36 cellular contexts compared by ENCODE assay signal in genomic region chr10:131271966-131272365, GRCh38. TPM values are rescaled to one million over a fixed set of nuclear protein-coding genes. Genes with fewer than 3 reads are reported as not detected.
"Had no signal": no experiment of that assay in that cellular context is flagged by ENCODE, and none has a peak within 500 bp of the region (broad histone marks: within the 10 kb centered on the region; RNA-seq: fewer than 3 reads in every experiment).

No MANE protein-coding gene starts in this region.

- H2AFZ ChIP-seq: PC-9 had no signal

- H3K36me3 ChIP-seq: WERI-Rb-1 had no signal

- H3K36me3 Mint-ChIP-seq: activated CD8-positive, alpha-beta memory T cell treated with anti-CD3 and anti-CD28 coated beads, Interleukin-2, amount 10 ng/mL, durations not matched to agents 7 days and 5 days; activated naive CD4-positive, alpha-beta T cell treated with anti-CD3 and anti-CD28 coated beads, Interleukin-2, amount 10 ng/mL, durations not matched to agents 7 days and 5 days; activated naive CD8-positive, alpha-beta T cell; brain had no signal

- H3K27me3 Mint-ChIP-seq: activated CD4-positive, alpha-beta memory T cell treated with anti-CD3 and anti-CD28 coated beads, Interleukin-2, amount 10 ng/mL, durations not matched to agents 7 days and 5 days; activated CD8-positive, alpha-beta memory T cell treated with anti-CD3 and anti-CD28 coated beads, Interleukin-2, amount 10 ng/mL, durations not matched to agents 7 days and 5 days; activated naive CD4-positive, alpha-beta T cell treated with anti-CD3 and anti-CD28 coated beads, Interleukin-2, amount 10 ng/mL, durations not matched to agents 7 days and 5 days; activated naive CD8-positive, alpha-beta T cell treated with anti-CD3 and anti-CD28 coated beads, Interleukin-2, amount 50 U/mL, for 24 hours; brain had no signal

- H3K4me3 Mint-ChIP-seq: activated CD4-positive, alpha-beta memory T cell treated with anti-CD3 and anti-CD28 coated beads, Interleukin-2, amount 10 ng/mL, durations not matched to agents 7 days and 5 days; activated CD8-positive, alpha-beta memory T cell treated with anti-CD3 and anti-CD28 coated beads, Interleukin-2, amount 10 ng/mL, durations not matched to agents 7 days and 5 days; activated naive CD4-positive, alpha-beta T cell treated with anti-CD3 and anti-CD28 coated beads, Interleukin-2, amount 10 ng/mL, durations not matched to agents 7 days and 5 days; activated naive CD8-positive, alpha-beta T cell; activated naive CD8-positive, alpha-beta T cell treated with anti-CD3 and anti-CD28 coated beads, Interleukin-2, amount 50 U/mL, for 24 hours; brain had no signal

- H3K27ac Mint-ChIP-seq: activated CD4-positive, alpha-beta memory T cell treated with anti-CD3 and anti-CD28 coated beads, Interleukin-2, amount 10 ng/mL, durations not matched to agents 7 days and 5 days; activated CD8-positive, alpha-beta memory T cell treated with anti-CD3 and anti-CD28 coated beads, Interleukin-2, amount 10 ng/mL, durations not matched to agents 7 days and 5 days; activated naive CD4-positive, alpha-beta T cell treated with anti-CD3 and anti-CD28 coated beads, Interleukin-2, amount 10 ng/mL, durations not matched to agents 7 days and 5 days; activated naive CD8-positive, alpha-beta T cell; activated naive CD8-positive, alpha-beta T cell treated with anti-CD3 and anti-CD28 coated beads, Interleukin-2, amount 50 U/mL, for 24 hours; brain had no signal

- H3K4me1 Mint-ChIP-seq: activated CD4-positive, alpha-beta memory T cell treated with anti-CD3 and anti-CD28 coated beads, Interleukin-2, amount 10 ng/mL, durations not matched to agents 7 days and 5 days; activated CD8-positive, alpha-beta memory T cell treated with anti-CD3 and anti-CD28 coated beads, Interleukin-2, amount 10 ng/mL, durations not matched to agents 7 days and 5 days; activated naive CD4-positive, alpha-beta T cell treated with anti-CD3 and anti-CD28 coated beads, Interleukin-2, amount 10 ng/mL, durations not matched to agents 7 days and 5 days; activated naive CD8-positive, alpha-beta T cell treated with anti-CD3 and anti-CD28 coated beads, Interleukin-2, amount 50 U/mL, for 24 hours had no signal

- H3K27ac ChIP-seq: PC-9, RWPE1, WERI-Rb-1 had no signal

- H3K4me2 ChIP-seq: PC-9 had no signal

- ATAC-seq: activated CD8-positive, alpha-beta memory T cell treated with anti-CD3 and anti-CD28 coated beads, Interleukin-2, amount 10 ng/mL, durations not matched to agents 7 days and 5 days; activated naive CD8-positive, alpha-beta T cell treated with anti-CD3 and anti-CD28 coated beads, Interleukin-2, amount 50 U/mL, for 24 hours; Right ventricle myocardium inferior had no signal

- H3K4me3 ChIP-seq: PC-9 had no signal

- H3K9me3 Mint-ChIP-seq: activated naive CD4-positive, alpha-beta T cell treated with anti-CD3 and anti-CD28 coated beads, Interleukin-2, amount 10 ng/mL, durations not matched to agents 7 days and 5 days; activated naive CD8-positive, alpha-beta T cell treated with anti-CD3 and anti-CD28 coated beads, Interleukin-2, amount 50 U/mL, for 24 hours had no signal

- DNase-seq: activated CD4-positive, alpha-beta memory T cell treated with anti-CD3 and anti-CD28 coated beads, Interleukin-2, amount 10 ng/mL, durations not matched to agents 7 days and 5 days; activated CD4-positive, alpha-beta T cell treated with anti-CD3 and anti-CD28 coated beads for 1 hour; activated CD4-positive, alpha-beta T cell treated with anti-CD3 and anti-CD28 coated beads for 48 hours; activated CD4-positive, CD25-positive, alpha-beta regulatory T cell; activated CD8-positive, alpha-beta memory T cell treated with anti-CD3 and anti-CD28 coated beads for 24 hours; activated CD8-positive, alpha-beta memory T cell treated with anti-CD3 and anti-CD28 coated beads, Interleukin-2, amount 50 U/mL, for 48 hours; activated effector memory CD4-positive, alpha-beta T cell treated with Interleukin-2 at 50 U/mL for 16 hours; activated naive CD4-positive, alpha-beta T cell treated with anti-CD3 and anti-CD28 coated beads, Interleukin-2, amount 10 ng/mL, durations not matched to agents 7 days and 5 days; activated naive CD8-positive, alpha-beta T cell treated with anti-CD3 and anti-CD28 coated beads, Interleukin-2, amount 50 U/mL, for 24 hours; activated T-cell treated with anti-CD3 and anti-CD28 coated beads, Interleukin-2, amount 50 U/mL, for 48 hours; caudate nucleus; Karpas-422; KBM-7; NCI-H1105; NCI-H1417 treated with DMSO at 0.1 percent for 48 hours; NCI-H187; NCI-H2029 treated with DMSO at 0.1 percent for 48 hours; NCI-H2171 treated with DMSO at 0.1 percent for 48 hours; NCI-H2227 treated with DMSO at 0.1 percent for 48 hours; NCI-H446; NCI-H510A treated with DMSO at 0.1 percent for 48 hours; NCI-H526 treated with DMSO at 0.1 percent for 48 hours; PC-9; SIG-M5; T1000; WERI-Rb-1 had no signal

RNA-seq across cellular contexts. Expression of gene TCERG1L, which starts 39.6 kb away (rescaled TPM):
- total RNA-seq: bronchial epithelial cell; MCF 10A; OCI-LY7; PC-9; Right ventricle myocardium inferior; T-helper 1 cell treated with Interleukin-12 subunit alpha and Interleukin-12 subunit beta and Interleukin-4 antibody, amounts not matched to agents 30 ng/mL and 1 ng/mL, for 36 hours; T-helper 2 cell treated with Interferon-gamma antibody and Interleukin-4, amounts not matched to agents 100 ng/mL and 5 ng/mL, for 36 hours had no signal
